In the genomic region with DNA sequence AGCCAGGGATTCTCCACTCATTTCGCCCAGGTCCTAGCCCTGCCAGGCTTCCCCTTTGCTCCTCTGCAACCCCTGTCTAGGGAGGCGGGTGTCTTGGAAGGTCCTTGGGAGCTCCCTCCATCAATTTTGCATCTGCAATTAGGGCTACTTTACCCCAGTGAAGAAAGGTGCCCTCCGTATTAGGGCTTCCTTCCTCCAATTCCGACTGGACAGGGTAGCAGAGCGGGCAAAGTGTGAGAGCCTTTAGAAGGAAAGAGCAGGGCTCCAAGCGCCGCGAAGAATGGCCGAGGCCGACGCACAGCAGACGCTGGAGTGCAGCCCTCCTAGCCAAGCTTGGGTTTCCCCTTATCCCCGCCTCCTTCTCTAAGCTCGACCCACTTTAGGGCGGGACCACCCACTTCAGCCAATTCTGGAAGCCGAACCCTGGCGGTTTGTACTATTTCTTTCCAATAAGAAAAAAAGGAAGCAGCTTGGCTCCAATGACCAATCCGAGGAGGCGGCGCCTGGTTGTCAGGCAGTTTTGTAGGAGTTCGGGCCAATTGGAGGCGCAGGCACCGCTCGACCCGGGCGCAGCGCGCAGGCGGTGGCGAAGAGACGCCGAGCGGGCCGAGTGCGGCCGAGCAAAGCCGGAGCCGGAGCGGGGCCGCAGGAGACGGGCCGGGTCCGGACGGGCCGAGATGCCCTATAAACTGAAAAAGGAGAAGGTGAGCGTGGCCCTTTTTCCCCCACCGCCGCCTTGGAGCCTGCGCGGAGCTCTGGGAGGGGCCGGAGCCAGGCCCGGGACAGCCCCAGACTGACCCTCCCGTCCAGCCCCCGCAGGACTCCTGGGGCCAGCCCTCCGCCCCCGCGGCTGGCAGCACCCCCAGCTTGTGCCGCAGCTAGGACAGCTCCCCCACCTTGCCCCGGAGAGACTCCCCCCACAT, we compare ENCODE assay signal across 1 cellular context.
TF ChIP-seq lines count a peak whose summit lies in the region.

Gene PPP2R5D, plus strand, starts transcription at position 570 of the 923 bp plus-strand sequence. Its CDS starts 108 bp downstream, at position 678.

TF ChIP-seq in HepG2, 621 proteins besides CTCF, POLR2A, EP300 and RAD21 (continued from another document and continues in another):
- TF ChIP-seq WIZ (CRISPR knock-in tag; IDR thresholded peaks at IDR 0.05) (no peak), ZNF747 (CRISPR knock-in tag; IDR thresholded peaks at IDR 0.05; ENCODE audit: borderline replicate concordance) (no peak), ZNF33B (CRISPR knock-in tag; IDR thresholded peaks at IDR 0.05) (no peak), ZNF282 (IDR thresholded peaks at IDR 0.05; ENCODE audit: partially characterized antibody) (no peak), RBAK (CRISPR knock-in tag; IDR thresholded peaks at IDR 0.05) (0 out of 2 replicates have a peak, but pooled peaks have one; percentile 53), TOPORS (CRISPR knock-in tag; IDR thresholded peaks at IDR 0.05) (peak; percentile 62; the same call in 1 of the 2 replicates), ISL2 (CRISPR knock-in tag; IDR thresholded peaks at IDR 0.05) (peak; percentile 29; the same call in 1 of the 2 replicates), NFE2 (CRISPR knock-in tag; IDR thresholded peaks at IDR 0.05) (no peak), PHF5A (CRISPR knock-in tag; IDR thresholded peaks at IDR 0.05; ENCODE audit: low read depth, unreplicated experiment) (peak; percentile 72), ZBTB25 (CRISPR knock-in tag; IDR thresholded peaks at IDR 0.05) (0 out of 2 replicates have a peak, but pooled peaks have one; percentile 52), CSRNP2 (CRISPR knock-in tag; conservative IDR thresholded peaks at IDR 0.05; ENCODE audit: low read depth) (no peak), AKAP8 (CRISPR knock-in tag; IDR thresholded peaks at IDR 0.05) (no peak; the same call in 1 of the 2 replicates), ZNF251 (CRISPR knock-in tag; IDR thresholded peaks at IDR 0.05) (no peak), ZNF891 (CRISPR knock-in tag; IDR thresholded peaks at IDR 0.05) (peak; percentile 46; the same call in 1 of the 2 replicates), ELK4 (CRISPR knock-in tag; IDR thresholded peaks at IDR 0.05; ENCODE audit: borderline replicate concordance) (no peak), GATAD1 (CRISPR knock-in tag; IDR thresholded peaks at IDR 0.05) (no peak; the same call in 1 of the 2 replicates), PRDM4 (CRISPR knock-in tag; IDR thresholded peaks at IDR 0.05; ENCODE audit: borderline replicate concordance) (no peak), ZNF782 (CRISPR knock-in tag; IDR thresholded peaks at IDR 0.05; ENCODE audit: borderline replicate concordance) (no peak; the same call in 1 of the 2 replicates), REXO4 (CRISPR knock-in tag; IDR thresholded peaks at IDR 0.05; ENCODE audit: borderline replicate concordance) (no peak), KDM3A (CRISPR knock-in tag; IDR thresholded peaks at IDR 0.05; ENCODE audit: low read depth) (no peak), ZNF362 (CRISPR knock-in tag; IDR thresholded peaks at IDR 0.05; ENCODE audit: borderline replicate concordance) (no peak; the same call in 1 of the 2 replicates), ZNF704 (CRISPR knock-in tag; IDR thresholded peaks at IDR 0.05; ENCODE audit: borderline replicate concordance) (peak; percentile 82), KLF15 (CRISPR knock-in tag; IDR thresholded peaks at IDR 0.05; ENCODE audit: borderline replicate concordance) (peak; percentile 69; the same call in 1 of the 2 replicates), AGO2 (optimal IDR thresholded peaks at IDR 0.05; ENCODE audit: low read depth, low read length) (peak; percentile 46), ZNF547 (CRISPR knock-in tag; IDR thresholded peaks at IDR 0.05) (no peak), SATB2 (CRISPR knock-in tag; IDR thresholded peaks at IDR 0.05) (0 out of 2 replicates have a peak, but pooled peaks have one; percentile 47), HHEX (CRISPR knock-in tag; IDR thresholded peaks at IDR 0.05) (no peak), ZNF30 (CRISPR knock-in tag; IDR thresholded peaks at IDR 0.05) (no peak), ZNF101 (CRISPR knock-in tag; IDR thresholded peaks at IDR 0.05; ENCODE audit: borderline replicate concordance, low read depth) (no peak), ZNF431 (CRISPR knock-in tag; IDR thresholded peaks at IDR 0.05; ENCODE audit: borderline replicate concordance, low read depth) (no peak), CHCHD3 (CRISPR knock-in tag; IDR thresholded peaks at IDR 0.05) (no peak), HNRNPL (IDR thresholded peaks at IDR 0.05; ENCODE audit: low read depth, low read length) (peak; percentile 89; the same call in 1 of the 2 replicates), DBP (CRISPR knock-in tag; IDR thresholded peaks at IDR 0.05; ENCODE audit: not compliant biosample characterization) (peak; percentile 54), ZNF432 (CRISPR knock-in tag; IDR thresholded peaks at IDR 0.05; ENCODE audit: borderline replicate concordance) (no peak), MED13 (CRISPR knock-in tag; IDR thresholded peaks at IDR 0.05) (peak; percentile 26; the same call in 1 of the 2 replicates), ZMYM2 (CRISPR knock-in tag; IDR thresholded peaks at IDR 0.05) (no peak), DMTF1 (CRISPR knock-in tag; IDR thresholded peaks at IDR 0.05) (no peak)
- TF ChIP-seq, protein P1, sequence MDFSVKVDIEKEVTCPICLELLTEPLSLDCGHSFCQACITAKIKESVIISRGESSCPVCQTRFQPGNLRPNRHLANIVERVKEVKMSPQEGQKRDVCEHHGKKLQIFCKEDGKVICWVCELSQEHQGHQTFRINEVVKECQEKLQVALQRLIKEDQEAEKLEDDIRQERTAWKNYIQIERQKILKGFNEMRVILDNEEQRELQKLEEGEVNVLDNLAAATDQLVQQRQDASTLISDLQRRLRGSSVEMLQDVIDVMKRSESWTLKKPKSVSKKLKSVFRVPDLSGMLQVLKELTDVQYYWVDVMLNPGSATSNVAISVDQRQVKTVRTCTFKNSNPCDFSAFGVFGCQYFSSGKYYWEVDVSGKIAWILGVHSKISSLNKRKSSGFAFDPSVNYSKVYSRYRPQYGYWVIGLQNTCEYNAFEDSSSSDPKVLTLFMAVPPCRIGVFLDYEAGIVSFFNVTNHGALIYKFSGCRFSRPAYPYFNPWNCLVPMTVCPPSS (IDR thresholded peaks at IDR 0.05) = no peak
- TF ChIP-seq, protein P2, sequence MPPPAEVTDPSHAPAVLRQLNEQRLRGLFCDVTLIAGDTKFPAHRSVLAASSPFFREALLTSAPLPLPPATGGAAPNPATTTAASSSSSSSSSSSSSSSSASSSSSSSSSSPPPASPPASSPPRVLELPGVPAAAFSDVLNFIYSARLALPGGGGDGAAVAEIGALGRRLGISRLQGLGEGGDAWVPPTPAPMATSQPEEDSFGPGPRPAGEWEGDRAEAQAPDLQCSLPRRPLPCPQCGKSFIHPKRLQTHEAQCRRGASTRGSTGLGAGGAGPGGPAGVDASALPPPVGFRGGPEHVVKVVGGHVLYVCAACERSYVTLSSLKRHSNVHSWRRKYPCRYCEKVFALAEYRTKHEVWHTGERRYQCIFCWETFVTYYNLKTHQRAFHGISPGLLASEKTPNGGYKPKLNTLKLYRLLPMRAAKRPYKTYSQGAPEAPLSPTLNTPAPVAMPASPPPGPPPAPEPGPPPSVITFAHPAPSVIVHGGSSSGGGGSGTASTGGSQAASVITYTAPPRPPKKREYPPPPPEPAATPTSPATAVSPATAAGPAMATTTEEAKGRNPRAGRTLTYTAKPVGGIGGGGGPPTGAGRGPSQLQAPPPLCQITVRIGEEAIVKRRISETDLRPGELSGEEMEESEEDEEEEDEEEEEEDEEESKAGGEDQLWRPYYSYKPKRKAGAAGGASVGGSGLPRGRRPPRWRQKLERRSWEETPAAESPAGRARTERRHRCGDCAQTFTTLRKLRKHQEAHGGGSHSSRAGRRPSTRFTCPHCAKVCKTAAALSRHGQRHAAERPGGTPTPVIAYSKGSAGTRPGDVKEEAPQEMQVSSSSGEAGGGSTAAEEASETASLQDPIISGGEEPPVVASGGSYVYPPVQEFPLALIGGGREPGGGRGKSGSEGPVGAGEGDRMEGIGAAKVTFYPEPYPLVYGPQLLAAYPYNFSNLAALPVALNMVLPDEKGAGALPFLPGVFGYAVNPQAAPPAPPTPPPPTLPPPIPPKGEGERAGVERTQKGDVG (CRISPR knock-in tag; IDR thresholded peaks at IDR 0.05; ENCODE audit: borderline replicate concordance) = no peak
